Comparison of ENCODE assay signal across 15 cellular contexts in the genomic region with DNA sequence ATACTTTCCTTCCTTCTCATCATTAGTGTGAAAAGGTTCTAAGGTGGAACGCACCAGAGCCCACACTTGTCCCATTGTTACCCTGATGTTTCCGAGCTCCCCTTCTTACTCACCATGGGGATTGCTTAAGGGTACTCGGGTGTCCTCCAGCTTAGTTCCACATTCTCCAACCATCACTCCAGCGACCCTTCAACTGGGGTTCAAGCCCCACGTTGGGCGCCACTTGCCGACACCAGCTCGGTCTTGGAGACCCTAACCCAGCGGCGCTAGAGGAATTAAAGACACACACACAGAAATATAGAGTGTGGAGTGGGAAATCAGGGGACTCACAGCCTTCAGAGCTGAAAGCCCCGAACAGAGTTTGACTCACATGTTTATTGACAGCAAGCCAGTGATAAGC. TPM values are rescaled to one million over a fixed set of nuclear protein-coding genes. Genes with fewer than 3 reads are reported as not detected.
"Had no signal": no experiment of that assay in that cellular context is flagged by ENCODE, and none has a peak within 500 bp of the region (broad histone marks: within the 10 kb centered on the region; RNA-seq: fewer than 3 reads in every experiment).

No MANE protein-coding gene starts in this region.

RNA-seq across cellular contexts. Expression of a gene that starts 34.4 kb away (rescaled TPM):
- total RNA-seq: astrocyte, cerebellum had no signal

RNA-seq across cellular contexts. Expression of a gene that starts 43.4 kb away (rescaled TPM):
- total RNA-seq: activated CD4-positive, alpha-beta memory T cell treated with anti-CD3 and anti-CD28 coated beads, Interleukin-2, amount 10 ng/mL, durations not matched to agents 7 days and 5 days; activated CD4-positive, alpha-beta T cell treated with anti-CD3 and anti-CD28 coated beads, Interleukin-2, amount 10 ng/mL, durations not matched to agents 7 days and 5 days; activated CD8-positive, alpha-beta T cell treated with anti-CD3 and anti-CD28 coated beads, Interleukin-2, amount 10 ng/mL, durations not matched to agents 7 days and 5 days; activated naive CD8-positive, alpha-beta T cell treated with anti-CD3 and anti-CD28 coated beads for 36 hours; activated T-helper 2 cell treated with anti-CD3 and anti-CD28 coated beads, Interferon-gamma antibody, Interleukin-2, Interleukin-4, amounts not matched to agents 10 μg/mL and 5 μg/mL and 100 μg/mL, durations not matched to agents 14 hours and 24 hours and 36 hours; astrocyte; body of pancreas; T-helper 2 cell treated with Interferon-gamma antibody and Interleukin-4, amounts not matched to agents 100 ng/mL and 5 ng/mL, for 36 hours had no signal
- polyA plus RNA-seq: aorta had no signal

RNA-seq across cellular contexts. Expression of a gene that starts 54.6 kb away (rescaled TPM):
- total RNA-seq: activated CD4-positive, alpha-beta memory T cell treated with anti-CD3 and anti-CD28 coated beads, Interleukin-2, amount 10 ng/mL, durations not matched to agents 7 days and 5 days; activated CD4-positive, alpha-beta T cell treated with anti-CD3 and anti-CD28 coated beads for 36 hours; activated CD4-positive, alpha-beta T cell treated with anti-CD3 and anti-CD28 coated beads, Interleukin-2, amount 10 ng/mL, durations not matched to agents 7 days and 5 days; activated CD8-positive, alpha-beta memory T cell treated with anti-CD3 and anti-CD28 coated beads, Interleukin-2, amount 10 ng/mL, durations not matched to agents 7 days and 5 days; activated CD8-positive, alpha-beta T cell treated with anti-CD3 and anti-CD28 coated beads, Interleukin-2, amount 10 ng/mL, durations not matched to agents 7 days and 5 days; activated naive CD4-positive, alpha-beta T cell treated with anti-CD3 and anti-CD28 coated beads for 36 hours; activated naive CD4-positive, alpha-beta T cell treated with anti-CD3 and anti-CD28 coated beads, Interleukin-2, amount 50 U/mL, for 72 hours; activated naive CD8-positive, alpha-beta T cell treated with anti-CD3 and anti-CD28 coated beads for 36 hours; activated T-helper 2 cell treated with anti-CD3 and anti-CD28 coated beads, Interferon-gamma antibody, Interleukin-2, Interleukin-4, amounts not matched to agents 10 μg/mL and 5 μg/mL and 100 μg/mL, durations not matched to agents 14 hours and 24 hours and 36 hours; T-helper 17 cell; T-helper 2 cell treated with Interferon-gamma antibody and Interleukin-4, amounts not matched to agents 100 ng/mL and 5 ng/mL, for 36 hours had no signal
